Comparison of ENCODE assay signal across 29 cellular contexts in the genomic region with DNA sequence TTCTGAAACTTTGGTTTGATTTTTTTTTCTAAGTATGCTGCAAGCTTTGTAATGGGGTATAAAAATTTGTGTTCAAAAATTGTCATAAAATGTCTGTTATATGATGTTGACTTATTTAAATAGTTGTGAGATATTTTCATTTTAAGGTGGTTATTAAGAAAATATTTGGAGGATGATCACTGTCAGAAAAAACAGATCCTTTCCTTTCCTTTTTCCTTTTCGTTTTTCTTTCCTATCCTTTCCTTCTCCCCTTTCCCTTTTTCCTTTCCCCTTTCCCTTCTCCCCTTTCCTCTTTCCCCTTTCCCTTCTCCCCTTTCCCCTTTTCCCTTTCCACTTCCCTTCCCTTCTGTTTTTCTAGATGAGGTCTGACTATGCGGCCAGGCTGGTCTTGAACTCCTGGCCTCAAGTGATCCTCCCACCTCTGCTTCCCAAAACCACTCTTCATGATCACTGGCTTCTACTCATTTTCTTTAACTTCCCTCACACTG.
"Had no signal": no experiment of that assay in that cellular context is flagged by ENCODE, and none has a peak within 500 bp of the region (broad histone marks: within the 10 kb centered on the region; RNA-seq: fewer than 3 reads in every experiment).

No MANE protein-coding gene starts in this region.

- H3K27ac ChIP-seq: PC-9, SK-N-MC had no signal

- H3K27ac Mint-ChIP-seq: T-cell had no signal

- H2AFZ ChIP-seq: PC-9 had no signal

- H3K4me2 ChIP-seq: PC-9 had no signal

- H3K9me3 Mint-ChIP-seq: T-cell had no signal

- DNase-seq: Karpas-422, MM.1S, MV-4-11, NCI-H1092, NCI-H1105 treated with DMSO at 0.1 percent for 48 hours, NCI-H1417, NCI-H1436, NCI-H146, NCI-H1694, NCI-H187, NCI-H1930, NCI-H2029 treated with DMSO at 0.1 percent for 48 hours, NCI-H2081 treated with DMSO at 0.1 percent for 48 hours, NCI-H2107, NCI-H2171, NCI-H226, NCI-H446 treated with DMSO at 0.1 percent for 48 hours, NCI-H510A, NCI-H524, NCI-H526, NCI-H69, NCI-H748 treated with DMSO at 0.1 percent for 48 hours, PC-9, Right ventricle myocardium superior, SHP77 treated with DMSO at 0.1 percent for 48 hours, T-cell had no signal

- H3K4me3 Mint-ChIP-seq: T-cell had no signal

- H3K4me1 Mint-ChIP-seq: T-cell had no signal

- H3K4me3 ChIP-seq: PC-9, SK-N-MC had no signal

- ATAC-seq: Panc1, SK-N-SH treated with all-trans-retinoic acid at 6 μM for 48 hours, T-cell had no signal

- H3K36me3 Mint-ChIP-seq: T-cell had no signal
